Comparison of ENCODE assay signal across 20 cellular contexts in the genomic region with DNA sequence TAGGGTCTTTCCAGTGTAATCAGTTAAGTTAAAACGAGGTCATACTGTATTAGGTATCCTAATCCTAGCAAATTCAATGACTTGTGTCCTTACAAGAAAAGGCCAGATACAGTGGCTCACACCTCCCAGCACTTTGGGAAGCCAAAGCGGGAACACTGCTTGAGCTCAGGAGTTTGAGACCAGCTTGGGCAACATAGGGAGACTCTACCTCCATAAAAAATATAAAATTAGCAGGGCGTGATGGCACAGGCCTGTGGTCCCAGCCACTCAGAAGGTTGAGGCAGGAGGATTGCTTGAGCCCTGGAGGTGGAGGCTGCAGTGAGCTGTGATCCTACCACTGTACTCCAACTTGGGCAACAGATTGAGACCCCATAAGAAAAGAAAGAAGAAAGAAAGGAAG.
"Had no signal": no experiment of that assay in that cellular context is flagged by ENCODE, and none has a peak within 500 bp of the region (broad histone marks: within the 10 kb centered on the region; RNA-seq: fewer than 3 reads in every experiment).

No MANE protein-coding gene starts in this region.

- H3K27me3 ChIP-seq: MG63, SJSA1 had no signal

- H3K4me3 ChIP-seq: MG63, SJSA1, SK-N-MC had no signal

- H3K27ac ChIP-seq: SJSA1, SK-N-MC had no signal

- H3K36me3 ChIP-seq: MG63, SJSA1 had no signal

- H3K4me1 ChIP-seq: SJSA1 had no signal

- H3K9me3 ChIP-seq: MG63, SJSA1 had no signal

- DNase-seq: IMR-90, KG1, MG63, NCI-H1092, NCI-H1105 treated with DMSO at 0.1 percent for 48 hours, NCI-H1417 treated with DMSO at 0.1 percent for 48 hours, NCI-H146, NCI-H1694 treated with DMSO at 0.1 percent for 48 hours, NCI-H1930, NCI-H2081, NCI-H2107, NCI-H2227 treated with DMSO at 0.1 percent for 48 hours, NCI-H524, NCI-H526 treated with DMSO at 0.1 percent for 48 hours, NCI-H748 treated with DMSO at 0.1 percent for 48 hours, Right ventricle myocardium superior, RPMI8226, SIG-M5 had no signal
